In genomic region chr7:32154797-32155196, GRCh38 we compare ENCODE assay signal across 15 cellular contexts.
A peak's percentile ranks its signal among the peaks of the same experiment; 100 is the strongest.
DNase-seq lines count a peak whose midpoint lies in the region; ATAC-seq, FAIRE-seq and TF ChIP-seq lines count a peak whose summit lies in the region.
"Had no signal": no experiment of that assay in that cellular context is flagged by ENCODE, and none has a peak within 500 bp of the region (broad histone marks: within the 10 kb centered on the region; RNA-seq: fewer than 3 reads in every experiment).

No MANE protein-coding gene starts in this region.

- no peak overlapping the region for H3K27ac Mint-ChIP-seq in astrocyte (ENCODE audit: unreplicated experiment)
- H3K27ac Mint-ChIP-seq: activated naive CD4-positive, alpha-beta T cell treated with anti-CD3 and anti-CD28 coated beads for 36 hours; GM23338; stimulated activated naive B cell treated with anti-CD40 and anti-IgM and Interleukin-4, amounts not matched to agents 10 μg/mL and 1 μg/mL and 100 μg/mL, for 72 hours had no signal

- peak overlapping the region; percentile 53 for H2AFZ ChIP-seq in astrocyte (ENCODE audit: low read depth, low read length)
- H2AFZ ChIP-seq: GM23338 had no signal

- peaks cover 19% of the 10 kb centered on the region for H3K4me1 Mint-ChIP-seq in astrocyte (ENCODE audit: low read depth, unreplicated experiment)
- H3K4me1 Mint-ChIP-seq: stimulated activated naive B cell treated with anti-CD40 and anti-IgM and Interleukin-4, amounts not matched to agents 10 μg/mL and 1 μg/mL and 100 μg/mL, for 72 hours had no signal

- H3K27me3 Mint-ChIP-seq in astrocyte (ENCODE audit: low read depth, unreplicated experiment) = no peaks in the 10 kb centered on the region
- H3K27me3 Mint-ChIP-seq: stimulated activated naive B cell treated with anti-CD40 and anti-IgM and Interleukin-4, amounts not matched to agents 10 μg/mL and 1 μg/mL and 100 μg/mL, for 72 hours had no signal

- intact Hi-C loops in posterior vena cava (cut with DNase I) = no loop called here
- intact Hi-C loops in kidney (cut with DNase I) = no loop called here

- no peak for TF ChIP-seq POLR2A in Peyer's patch (IDR thresholded peaks at IDR 0.05)

- H3K36me3 ChIP-seq in astrocyte (ENCODE audit: insufficient read depth, low read length) (no peaks in the 10 kb centered on the region), kidney (ENCODE audit: control insufficient read depth in 1 of 2, insufficient read depth in 2 of 2, low read length in 2 of 2) (no peaks in the 10 kb centered on the region), Peyer's patch (no peaks in the 10 kb centered on the region)
- H3K36me3 ChIP-seq: BLaER1 treated with 17β-estradiol and CSF1 and Interleukin-3, amounts not matched to agents 10 nM and 100 nM had no signal

- no peaks in the 10 kb centered on the region for H3K9me3 Mint-ChIP-seq in astrocyte (ENCODE audit: unreplicated experiment)
- H3K9me3 Mint-ChIP-seq: activated naive CD4-positive, alpha-beta T cell treated with anti-CD3 and anti-CD28 coated beads for 36 hours had no signal

- no peaks in the 10 kb centered on the region for H4K20me1 ChIP-seq in astrocyte (ENCODE audit: insufficient read depth, low read length)
- H4K20me1 ChIP-seq: BLaER1 treated with 17β-estradiol and CSF1 and Interleukin-3, amounts not matched to agents 10 nM and 100 nM had no signal

- FAIRE-seq in astrocyte (lab: Jason Lieb, UNC) (no peak), kidney (lab: Jason Lieb, UNC) (no peak)

- ATAC-seq in HG02885 (IDR thresholded peaks at IDR 0.05; ENCODE audit: poor library complexity, unreplicated experiment) = no peak
- ATAC-seq: GM23338; stimulated activated naive B cell treated with anti-CD40 and anti-IgM and Interleukin-4, amounts not matched to agents 10 μg/mL and 1 μg/mL and 100 μg/mL, for 72 hours had no signal

- no peaks in the 10 kb centered on the region for H3K9me3 ChIP-seq in astrocyte (ENCODE audit: insufficient read depth, low read depth, low read length)
- H3K9me3 ChIP-seq in kidney (ENCODE audit: control insufficient read depth in 1 of 2, low read length in 2 of 2) = no peaks in the 10 kb centered on the region
- no peaks in the 10 kb centered on the region for H3K9me3 ChIP-seq in Peyer's patch
- H3K9me3 ChIP-seq: BLaER1 treated with 17β-estradiol and CSF1 and Interleukin-3, amounts not matched to agents 10 nM and 100 nM had no signal

- peak; percentile 61 for DNase-seq in GM03348 (ENCODE audit: low spot score)
- DNase-seq in astrocyte (ENCODE audit: low read depth) = peak; percentile 25
- DNase-seq in glomerular visceral epithelial cell (ENCODE audit: extremely low spot score) = peak; percentile 34
- DNase-seq in posterior vena cava (ENCODE audit: low spot score) = peak; percentile 82
- DNase-seq in kidney = no peak
- DNase-seq in NCI-H774 (lab: John Stamatoyannopoulos, UW) = no peak
- no peak for DNase-seq in Peyer's patch
- DNase-seq: activated naive CD4-positive, alpha-beta T cell treated with anti-CD3 and anti-CD28 coated beads for 36 hours; GF-D8; NCI-H2029; stimulated activated naive B cell treated with anti-CD40 and anti-IgM and Interleukin-4, amounts not matched to agents 10 μg/mL and 1 μg/mL and 100 μg/mL, for 72 hours had no signal

- no peak overlapping the region for H3K9ac ChIP-seq in astrocyte (ENCODE audit: low read length)
- H3K9ac ChIP-seq in kidney (ENCODE audit: low read length in 2 of 2) = no peak overlapping the region
- H3K9ac ChIP-seq: BLaER1 treated with 17β-estradiol and CSF1 and Interleukin-3, amounts not matched to agents 10 nM and 100 nM had no signal

- no peaks in the 10 kb centered on the region for H3K79me2 ChIP-seq in astrocyte (ENCODE audit: insufficient read depth, low read length)

- TF ChIP-seq CTCF in astrocyte (IDR thresholded peaks at IDR 0.05; ENCODE audit: insufficient read depth, low read depth, low read length) = no peak
- no peak for TF ChIP-seq CTCF in kidney (IDR thresholded peaks at IDR 0.05; ENCODE audit: borderline replicate concordance, extremely low read depth, insufficient read depth)
- no peak for TF ChIP-seq CTCF in Peyer's patch (IDR thresholded peaks at IDR 0.05)

- H3K36me3 Mint-ChIP-seq in astrocyte (ENCODE audit: low read depth, unreplicated experiment) = no peaks in the 10 kb centered on the region
- H3K36me3 Mint-ChIP-seq: stimulated activated naive B cell treated with anti-CD40 and anti-IgM and Interleukin-4, amounts not matched to agents 10 μg/mL and 1 μg/mL and 100 μg/mL, for 72 hours had no signal

- H3K4me2 ChIP-seq in astrocyte (ENCODE audit: low read length) = no peak overlapping the region
- H3K4me2 ChIP-seq: BLaER1 treated with 17β-estradiol and CSF1 and Interleukin-3, amounts not matched to agents 10 nM and 100 nM; GM23338 had no signal

- H3K27ac ChIP-seq in astrocyte (ENCODE audit: low read depth, low read length) = no peak overlapping the region
- H3K27ac ChIP-seq in kidney (ENCODE audit: low read depth in 2 of 2, low read length in 2 of 2) = no peak overlapping the region
- H3K27ac ChIP-seq in Peyer's patch = no peak overlapping the region
- H3K27ac ChIP-seq: BLaER1 treated with 17β-estradiol and CSF1 and Interleukin-3, amounts not matched to agents 10 nM and 100 nM; HL-60 had no signal

- no peak overlapping the region for H3K4me3 Mint-ChIP-seq in astrocyte (ENCODE audit: unreplicated experiment)
- H3K4me3 Mint-ChIP-seq: activated naive CD4-positive, alpha-beta T cell treated with anti-CD3 and anti-CD28 coated beads for 36 hours; GM23338; stimulated activated naive B cell treated with anti-CD40 and anti-IgM and Interleukin-4, amounts not matched to agents 10 μg/mL and 1 μg/mL and 100 μg/mL, for 72 hours had no signal

- H3K4me1 ChIP-seq in astrocyte (ENCODE audit: insufficient read depth, low read length) = peaks cover 19% of the 10 kb centered on the region
- no peaks in the 10 kb centered on the region for H3K4me1 ChIP-seq in kidney (ENCODE audit: control insufficient read depth in 1 of 2, insufficient read depth in 1 of 2, low read depth in 1 of 2, low read length in 2 of 2)
- H3K4me1 ChIP-seq in Peyer's patch = no peaks in the 10 kb centered on the region
- H3K4me1 ChIP-seq: BLaER1 treated with 17β-estradiol and CSF1 and Interleukin-3, amounts not matched to agents 10 nM and 100 nM had no signal

- no peak overlapping the region for H3K4me3 ChIP-seq in astrocyte (ENCODE audit: insufficient read depth, low read depth, low read length)
- H3K4me3 ChIP-seq in kidney (ENCODE audit: low read length in 2 of 2) = no peak overlapping the region
- no peak overlapping the region for H3K4me3 ChIP-seq in Peyer's patch
- H3K4me3 ChIP-seq: BLaER1 treated with 17β-estradiol and CSF1 and Interleukin-3, amounts not matched to agents 10 nM and 100 nM; GM23338 had no signal

- H3K27me3 ChIP-seq in astrocyte (ENCODE audit: insufficient read depth, low read length) (no peaks in the 10 kb centered on the region), Peyer's patch (no peaks in the 10 kb centered on the region)
- H3K27me3 ChIP-seq: BLaER1 treated with 17β-estradiol and CSF1 and Interleukin-3, amounts not matched to agents 10 nM and 100 nM had no signal

Comparison
In these comparisons a context has a peak if more than half of its experiments do, and no peak if none do; other contexts are left out.
1. DNase-seq: peak in GM03348 (single experiment), astrocyte (single experiment), glomerular visceral epithelial cell (single experiment) and posterior vena cava (single experiment); none in kidney (single experiment), NCI-H774 (single experiment) and Peyer's patch (0 of 3).